Comparison of ENCODE assay signal across 8 cellular contexts in the genomic region with DNA sequence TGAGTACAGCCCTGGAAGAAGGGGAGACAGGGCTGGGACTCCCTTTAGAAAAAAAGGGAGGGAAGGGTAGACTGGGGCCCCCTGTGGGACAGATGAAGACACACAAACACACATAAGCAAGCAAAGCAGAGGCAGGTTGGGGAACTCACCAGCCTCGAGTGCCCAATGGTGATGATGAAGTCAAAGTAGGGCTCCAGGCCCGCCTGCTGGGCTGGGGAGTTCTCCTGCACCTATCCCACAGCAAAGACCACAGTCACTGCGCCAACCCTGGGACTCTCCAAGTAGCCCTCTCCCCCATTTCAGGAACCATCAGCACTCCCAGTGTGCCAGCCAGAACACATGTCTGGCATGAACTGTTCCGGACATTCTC. TPM values are rescaled to one million over a fixed set of nuclear protein-coding genes. Genes with fewer than 3 reads are reported as not detected.
DNase-seq lines count a peak whose midpoint lies in the region; ATAC-seq, FAIRE-seq and TF ChIP-seq lines count a peak whose summit lies in the region.
"Had no signal": no experiment of that assay in that cellular context is flagged by ENCODE, and none has a peak within 500 bp of the region (broad histone marks: within the 10 kb centered on the region; RNA-seq: fewer than 3 reads in every experiment).

No MANE protein-coding gene starts in this region.

- no peaks in the 10 kb centered on the region for H3K9me3 ChIP-seq in GM12878 (replicated peaks; ENCODE audit: control insufficient read depth, insufficient read depth, low read length)

- H2AFZ ChIP-seq in GM12878 (ENCODE audit: control insufficient read depth, low read depth, low read length) = no peak overlapping the region

- RAD21 ChIA-PET in GM12878 (lab: Charles Lee; ENCODE audit: unreplicated experiment) = interaction anchor here (0.7 to 3.4 kb wide), 3 partner anchors 75 to 185 kb away, joined by 3 to 25 read pairs (median 4); no protein-coding TSS in a partner anchor

- H3K4me1 ChIP-seq in GM12878 (ENCODE audit: control insufficient read depth, insufficient read depth, low read length) = peaks cover 16% of the 10 kb centered on the region

- H3K4me3 Mint-ChIP-seq in activated CD4-positive, alpha-beta T cell treated with anti-CD3 and anti-CD28 coated beads, Interleukin-2, amount 10 ng/mL, durations not matched to agents 7 days and 5 days = no peak overlapping the region
- H3K4me3 Mint-ChIP-seq in activated CD4-positive, alpha-beta T cell treated with anti-CD3 and anti-CD28 coated beads, Interleukin-2, amount 10 ng/mL, durations not matched to agents 24 days and 14 days = no peak overlapping the region
- H3K4me3 Mint-ChIP-seq in stimulated activated memory B cell treated with anti-CD40 and anti-IgM and Interleukin-4, amounts not matched to agents 10 μg/mL and 1 μg/mL and 100 μg/mL, for 72 hours = no peak overlapping the region

- WGBS in GM12878 (ENCODE audit: insufficient coverage, insufficient replicate concordance, low lambda C conversion rate, missing lambda C conversion rate) = 87% methylated on average over 4 of the region's 4 CpGs

- DNase-seq in activated CD4-positive, alpha-beta T cell treated with anti-CD3 and anti-CD28 coated beads, Interleukin-2, amount 10 ng/mL, durations not matched to agents 7 days and 5 days = peak; percentile 13
- DNase-seq in activated CD4-positive, alpha-beta T cell treated with anti-CD3 and anti-CD28 coated beads, Interleukin-2, amount 10 ng/mL, durations not matched to agents 24 days and 14 days = no peak
- DNase-seq in GM12878 (ENCODE audit: low read depth, low spot score) (no peak), OCI-M2 (lab: John Stamatoyannopoulos, UW; ENCODE audit: unreplicated experiment) (no peak), NCI-H345 (lab: John Stamatoyannopoulos, UW) (no peak)
- DNase-seq: foreskin melanocyte, NCI-H69 had no signal

- no peaks in the 10 kb centered on the region for H3K27me3 ChIP-seq in GM12878 (replicated peaks in 1 of 2; ENCODE audit: control insufficient read depth in 2 of 2, insufficient read depth in 2 of 2, low read length in 1 of 2)

- H3K36me3 Mint-ChIP-seq in activated CD4-positive, alpha-beta T cell treated with anti-CD3 and anti-CD28 coated beads, Interleukin-2, amount 10 ng/mL, durations not matched to agents 7 days and 5 days (ENCODE audit: low read depth) = peaks cover 2% of the 10 kb centered on the region
- peaks cover 10% of the 10 kb centered on the region for H3K36me3 Mint-ChIP-seq in activated CD4-positive, alpha-beta T cell treated with anti-CD3 and anti-CD28 coated beads, Interleukin-2, amount 10 ng/mL, durations not matched to agents 24 days and 14 days (ENCODE audit: low read depth)
- H3K36me3 Mint-ChIP-seq in stimulated activated memory B cell treated with anti-CD40 and anti-IgM and Interleukin-4, amounts not matched to agents 10 μg/mL and 1 μg/mL and 100 μg/mL, for 72 hours = no peaks in the 10 kb centered on the region

- no peaks in the 10 kb centered on the region; the same call in 1 of the 2 replicates for H4K20me1 ChIP-seq in GM12878 (ENCODE audit: control insufficient read depth, insufficient read depth)

- FAIRE-seq in GM12878 (lab: Jason Lieb, UNC) = peak; percentile 35

- peaks cover 14% of the 10 kb centered on the region for H3K79me2 ChIP-seq in GM12878 (ENCODE audit: control insufficient read depth, insufficient read depth, low read length)

- POLR2A ChIA-PET in activated CD4-positive, alpha-beta T cell treated with anti-CD3 and anti-CD28 coated beads, Interleukin-2, amount 10 ng/mL, durations not matched to agents 7 days and 5 days (lab: Charles Lee) = no interaction called here
- POLR2A ChIA-PET in GM12878 (lab: Charles Lee) = no interaction called here

- intact Hi-C loops in activated CD4-positive, alpha-beta T cell treated with anti-CD3 and anti-CD28 coated beads, Interleukin-2, amount 10 ng/mL, durations not matched to agents 24 days and 14 days (cut with micrococcal nuclease) = no loop called here
- intact Hi-C loops in GM12878 (cut with micrococcal nuclease; ENCODE audit: unreplicated experiment) = no loop called here

- ATAC-seq in GM12878 = peak; percentile 5
- no peak for ATAC-seq in stimulated activated memory B cell treated with anti-CD40 and anti-IgM and Interleukin-4, amounts not matched to agents 10 μg/mL and 1 μg/mL and 100 μg/mL, for 72 hours

- no TSS peak for BruUV-seq in GM12878 (replicated peaks; lab: Mats Ljungman, UMichigan)

- in situ Hi-C loops in GM12878 (cut with MboI) = loop anchor here (5.0 kb wide), 1 partner anchor 179 kb away; the partner anchor contains the start of gene CX3CR1

- no peak for TF ChIP-seq EP300 in GM12878 (IDR thresholded peaks at IDR 0.05; ENCODE audit: borderline replicate concordance in 1 of 2, control insufficient read depth in 1 of 2, low read depth in 2 of 2, low read length in 2 of 2)

- CTCF ChIA-PET in activated CD4-positive, alpha-beta T cell treated with anti-CD3 and anti-CD28 coated beads, Interleukin-2, amount 10 ng/mL, durations not matched to agents 7 days and 5 days (lab: Charles Lee) = interaction anchor here (6.1 kb wide), 1 partner anchor 189 kb away, joined by 21 read pairs; no protein-coding TSS in a partner anchor
- CTCF ChIA-PET in GM12878 (lab: Yijun Ruan, JAX) = interaction anchor here (0.7 to 3.4 kb wide), 3 partner anchors 11 to 184 kb away, joined by 3 to 33 read pairs (median 5); no protein-coding TSS in a partner anchor

- SMC1A ChIA-PET in GM12878 (lab: Charles Lee; ENCODE audit: uncharacterized antibody, unreplicated experiment) = no interaction called here

- H3K27me3 Mint-ChIP-seq in activated CD4-positive, alpha-beta T cell treated with anti-CD3 and anti-CD28 coated beads, Interleukin-2, amount 10 ng/mL, durations not matched to agents 7 days and 5 days = no peaks in the 10 kb centered on the region
- no peaks in the 10 kb centered on the region for H3K27me3 Mint-ChIP-seq in activated CD4-positive, alpha-beta T cell treated with anti-CD3 and anti-CD28 coated beads, Interleukin-2, amount 10 ng/mL, durations not matched to agents 24 days and 14 days
- H3K27me3 Mint-ChIP-seq in stimulated activated memory B cell treated with anti-CD40 and anti-IgM and Interleukin-4, amounts not matched to agents 10 μg/mL and 1 μg/mL and 100 μg/mL, for 72 hours = no peaks in the 10 kb centered on the region

- peaks cover 0 to 20% of the 10 kb centered on the region in 2 experiments; a peak in 3 of 4 replicates for H3K36me3 ChIP-seq in GM12878 (ENCODE audit: control insufficient read depth in 2 of 2, insufficient read depth in 2 of 2, low read length in 1 of 2)

- no peak overlapping the region for H3K9ac ChIP-seq in GM12878 (ENCODE audit: control insufficient read depth, insufficient read depth, low read length)

- no peak overlapping the region for H3K4me2 ChIP-seq in GM12878 (ENCODE audit: control insufficient read depth, insufficient read depth)

- no peak for TF ChIP-seq POLR2A in GM12878 (IDR thresholded peaks at IDR 0.05; ENCODE audit: low read depth, low read length)

- peaks cover 47% of the 10 kb centered on the region for H3K4me1 Mint-ChIP-seq in activated CD4-positive, alpha-beta T cell treated with anti-CD3 and anti-CD28 coated beads, Interleukin-2, amount 10 ng/mL, durations not matched to agents 7 days and 5 days
- peaks cover 48% of the 10 kb centered on the region for H3K4me1 Mint-ChIP-seq in activated CD4-positive, alpha-beta T cell treated with anti-CD3 and anti-CD28 coated beads, Interleukin-2, amount 10 ng/mL, durations not matched to agents 24 days and 14 days
- H3K4me1 Mint-ChIP-seq in stimulated activated memory B cell treated with anti-CD40 and anti-IgM and Interleukin-4, amounts not matched to agents 10 μg/mL and 1 μg/mL and 100 μg/mL, for 72 hours = peaks cover 58% of the 10 kb centered on the region

- H3K4me3 ChIP-seq in GM12878 = no peak overlapping the region

- TF ChIP-seq CTCF in GM12878 (IDR thresholded peaks at IDR 0.05 in 2 of 3, conservative IDR thresholded peaks at IDR 0.05 in 1 of 3; ENCODE audit: control insufficient read depth in 2 of 3, extremely low read depth in 1 of 3, insufficient read depth in 1 of 3, low read depth in 3 of 3, low read length in 3 of 3) = peak in 2 of 3 experiments; percentile 6 to 23; a peak in 1 of 6 replicates

- no peaks in the 10 kb centered on the region for H3K9me3 Mint-ChIP-seq in activated CD4-positive, alpha-beta T cell treated with anti-CD3 and anti-CD28 coated beads, Interleukin-2, amount 10 ng/mL, durations not matched to agents 7 days and 5 days
- H3K9me3 Mint-ChIP-seq in activated CD4-positive, alpha-beta T cell treated with anti-CD3 and anti-CD28 coated beads, Interleukin-2, amount 10 ng/mL, durations not matched to agents 24 days and 14 days = no peaks in the 10 kb centered on the region
- no peaks in the 10 kb centered on the region for H3K9me3 Mint-ChIP-seq in stimulated activated memory B cell treated with anti-CD40 and anti-IgM and Interleukin-4, amounts not matched to agents 10 μg/mL and 1 μg/mL and 100 μg/mL, for 72 hours

- H3K27ac ChIP-seq in GM12878 (ENCODE audit: control insufficient read depth, insufficient read depth) = no peak overlapping the region

- no peak for TF ChIP-seq RAD21 in GM12878 (IDR thresholded peaks at IDR 0.05; ENCODE audit: insufficient read depth, low read depth, low read length)

- no peak overlapping the region for H3K27ac Mint-ChIP-seq in activated CD4-positive, alpha-beta T cell treated with anti-CD3 and anti-CD28 coated beads, Interleukin-2, amount 10 ng/mL, durations not matched to agents 7 days and 5 days
- H3K27ac Mint-ChIP-seq in activated CD4-positive, alpha-beta T cell treated with anti-CD3 and anti-CD28 coated beads, Interleukin-2, amount 10 ng/mL, durations not matched to agents 24 days and 14 days = no peak overlapping the region
- peak overlapping the region; percentile 51 for H3K27ac Mint-ChIP-seq in stimulated activated memory B cell treated with anti-CD40 and anti-IgM and Interleukin-4, amounts not matched to agents 10 μg/mL and 1 μg/mL and 100 μg/mL, for 72 hours

RNA-seq across cellular contexts. Expression of gene GORASP1, which starts 4.1 kb away (rescaled TPM):
- 10 to 100 TPM; 31.6 to 33.7 TPM for total RNA-seq in activated CD4-positive, alpha-beta T cell treated with anti-CD3 and anti-CD28 coated beads, Interleukin-2, amount 10 ng/mL, durations not matched to agents 7 days and 5 days
- total RNA-seq in activated CD4-positive, alpha-beta T cell treated with anti-CD3 and anti-CD28 coated beads, Interleukin-2, amount 10 ng/mL, durations not matched to agents 24 days and 14 days = 31.5 and 32.1 TPM in 2 replicates
- 58.3 and 75.7 TPM in 2 replicates for total RNA-seq in GM12878 (2013; cell fraction: nucleolus; rRNA removed)
- total RNA-seq in GM12878 (2014; rRNA removed) = 27.6 and 28.0 TPM in 2 replicates
- total RNA-seq in GM12878 (2014; rRNA removed; fragmentation: Illumina TruSeq; extraction: Trizol) = 16.7 and 16.8 TPM in 2 replicates
- total RNA-seq in GM12878 (2021) = 29.3 and 32.9 TPM in 2 replicates
- 21.6 TPM for polyA plus RNA-seq in GM12878 (2011; ENCODE audit: low read depth)
- 20.6 and 28.8 TPM in 2 replicates for polyA plus RNA-seq in GM12878 (2011; rRNA removed)
- polyA plus RNA-seq in GM12878 (2011; cell fraction: cytosol; rRNA removed) = 25.5 and 35.6 TPM in 2 replicates
- 131 and 134 TPM in 2 replicates for polyA plus RNA-seq in GM12878 (2011; cell fraction: nucleus; rRNA removed)
- 19.5 and 23.4 TPM in 2 replicates for polyA plus RNA-seq in GM12878 (2012)
- 23.2 and 25.1 TPM in 2 replicates for polyA plus RNA-seq in GM12878 (2014; fragmentation: Illumina TruSeq; extraction: Trizol)
- 1 to 10 TPM; 3.6 to 5.0 TPM for polyA plus RNA-seq in GM12878 (2014; fragmentation: Nextera tagmentation; extraction: Ambion mirVana)
- polyA plus RNA-seq in GM12878 (2014; rRNA removed) = 32.7 and 35.1 TPM in 2 replicates
- polyA plus RNA-seq in GM12878 (2016; fragmentation: Nextera tagmentation; extraction: Ambion mirVana) = 10 to 100 TPM; 18.0 to 23.2 TPM
- 17.7 and 29.2 TPM in 2 replicates for polyA minus RNA-seq in GM12878 (2011; rRNA and poly(A)+ RNA removed)
- 8.6 and 9.8 TPM in 2 replicates for polyA minus RNA-seq in GM12878 (2011; cell fraction: cytosol; rRNA and poly(A)+ RNA removed)
- 36.4 and 47.1 TPM in 2 replicates for polyA minus RNA-seq in GM12878 (2011; cell fraction: nucleus; rRNA and poly(A)+ RNA removed)

RNA-seq across cellular contexts. Expression of gene TTC21A, which starts 4.2 kb away (rescaled TPM):
- 1 to 10 TPM; 3.8 to 5.1 TPM for total RNA-seq in activated CD4-positive, alpha-beta T cell treated with anti-CD3 and anti-CD28 coated beads, Interleukin-2, amount 10 ng/mL, durations not matched to agents 7 days and 5 days
- total RNA-seq in activated CD4-positive, alpha-beta T cell treated with anti-CD3 and anti-CD28 coated beads, Interleukin-2, amount 10 ng/mL, durations not matched to agents 24 days and 14 days = 0.54 and 0.89 TPM in 2 replicates
- total RNA-seq in GM12878 (2013; cell fraction: nucleolus; rRNA removed) = 10.3 and 13.6 TPM in 2 replicates
- total RNA-seq in GM12878 (2014; rRNA removed) (0.93 and 2.2 TPM in 2 replicates), GM12878 (2014; rRNA removed; fragmentation: Illumina TruSeq; extraction: Trizol) (0.67 and 1.1 TPM in 2 replicates), GM12878 (2021) (2.6 and 2.7 TPM in 2 replicates)
- 2.2 TPM for polyA plus RNA-seq in GM12878 (2011; ENCODE audit: low read depth)
- polyA plus RNA-seq in GM12878 (2011; rRNA removed) (1.1 and 1.2 TPM in 2 replicates), GM12878 (2014; fragmentation: Illumina TruSeq; extraction: Trizol) (1.6 and 2.1 TPM in 2 replicates), GM12878 (2014; fragmentation: Nextera tagmentation; extraction: Ambion mirVana) (under 1 TPM; 0.62 to 0.68 TPM), GM12878 (2014; rRNA removed) (3.2 and 3.8 TPM in 2 replicates), GM12878 (2016; fragmentation: Nextera tagmentation; extraction: Ambion mirVana) (1 to 10 TPM; 1.0 to 1.2 TPM)
- polyA plus RNA-seq in GM12878 (2011; cell fraction: cytosol; rRNA removed) = 0.69 and 1.0 TPM in 2 replicates
- 7.0 and 7.7 TPM in 2 replicates for polyA plus RNA-seq in GM12878 (2011; cell fraction: nucleus; rRNA removed)
- polyA plus RNA-seq in GM12878 (2012) = 2.8 and 3.8 TPM in 2 replicates
- 1.1 and 2.0 TPM in 2 replicates for polyA minus RNA-seq in GM12878 (2011; rRNA and poly(A)+ RNA removed)
- polyA minus RNA-seq in GM12878 (2011; cell fraction: cytosol; rRNA and poly(A)+ RNA removed) = not detected in 2 replicates
- polyA minus RNA-seq in GM12878 (2011; cell fraction: nucleus; rRNA and poly(A)+ RNA removed) = 2.0 and 2.4 TPM in 2 replicates

RNA-seq across cellular contexts. Expression of gene CSRNP1, which starts 50.1 kb away (rescaled TPM):
- total RNA-seq in activated CD4-positive, alpha-beta T cell treated with anti-CD3 and anti-CD28 coated beads, Interleukin-2, amount 10 ng/mL, durations not matched to agents 7 days and 5 days = 10 to 100 TPM; 13.4 to 13.6 TPM
- total RNA-seq in activated CD4-positive, alpha-beta T cell treated with anti-CD3 and anti-CD28 coated beads, Interleukin-2, amount 10 ng/mL, durations not matched to agents 24 days and 14 days = 40.5 and 43.1 TPM in 2 replicates
- 19.2 and 23.9 TPM in 2 replicates for total RNA-seq in GM12878 (2013; cell fraction: nucleolus; rRNA removed)
- total RNA-seq in GM12878 (2014; rRNA removed) (14.2 TPM in 2 replicates), GM12878 (2014; rRNA removed; fragmentation: Illumina TruSeq; extraction: Trizol) (6.4 and 6.7 TPM in 2 replicates), GM12878 (2021) (12.0 and 12.1 TPM in 2 replicates)
- polyA plus RNA-seq in GM12878 (2011; ENCODE audit: low read depth) = 7.8 TPM
- polyA plus RNA-seq in GM12878 (2011; rRNA removed) (5.9 and 11.1 TPM in 2 replicates), GM12878 (2014; fragmentation: Illumina TruSeq; extraction: Trizol) (3.0 and 7.3 TPM in 2 replicates), GM12878 (2014; fragmentation: Nextera tagmentation; extraction: Ambion mirVana) (under 1 TPM; 0.32 to 0.77 TPM), GM12878 (2014; rRNA removed) (9.3 TPM in 2 replicates), GM12878 (2016; fragmentation: Nextera tagmentation; extraction: Ambion mirVana) (1 to 10 TPM; 4.9 to 7.0 TPM)
- 15.2 and 18.9 TPM in 2 replicates for polyA plus RNA-seq in GM12878 (2011; cell fraction: cytosol; rRNA removed)
- 18.3 and 26.2 TPM in 2 replicates for polyA plus RNA-seq in GM12878 (2011; cell fraction: nucleus; rRNA removed)
- 17.7 and 20.8 TPM in 2 replicates for polyA plus RNA-seq in GM12878 (2012)
- 17.1 and 27.4 TPM in 2 replicates for polyA minus RNA-seq in GM12878 (2011; rRNA and poly(A)+ RNA removed)
- 6.5 and 11.8 TPM in 2 replicates for polyA minus RNA-seq in GM12878 (2011; cell fraction: cytosol; rRNA and poly(A)+ RNA removed)
- polyA minus RNA-seq in GM12878 (2011; cell fraction: nucleus; rRNA and poly(A)+ RNA removed) = 16.4 and 17.9 TPM in 2 replicates

RNA-seq across cellular contexts. Expression of gene WDR48, which starts 51.5 kb away (rescaled TPM):
- total RNA-seq in activated CD4-positive, alpha-beta T cell treated with anti-CD3 and anti-CD28 coated beads, Interleukin-2, amount 10 ng/mL, durations not matched to agents 7 days and 5 days = 10 to 100 TPM; 32.3 to 32.4 TPM
- 35.4 and 40.5 TPM in 2 replicates for total RNA-seq in activated CD4-positive, alpha-beta T cell treated with anti-CD3 and anti-CD28 coated beads, Interleukin-2, amount 10 ng/mL, durations not matched to agents 24 days and 14 days
- total RNA-seq in GM12878 (2013; cell fraction: nucleolus; rRNA removed) = 75.6 and 81.8 TPM in 2 replicates
- total RNA-seq in GM12878 (2014; rRNA removed) = 20.2 and 22.7 TPM in 2 replicates
- 30.0 and 30.3 TPM in 2 replicates for total RNA-seq in GM12878 (2014; rRNA removed; fragmentation: Illumina TruSeq; extraction: Trizol)
- 27.8 and 28.7 TPM in 2 replicates for total RNA-seq in GM12878 (2021)
- 24.3 TPM for polyA plus RNA-seq in GM12878 (2011; ENCODE audit: low read depth)
- polyA plus RNA-seq in GM12878 (2011; rRNA removed) = 43.8 and 63.5 TPM in 2 replicates
- polyA plus RNA-seq in GM12878 (2011; cell fraction: cytosol; rRNA removed) = 15.0 and 18.5 TPM in 2 replicates
- 28.6 and 34.7 TPM in 2 replicates for polyA plus RNA-seq in GM12878 (2011; cell fraction: nucleus; rRNA removed)
- polyA plus RNA-seq in GM12878 (2012) = 17.5 and 21.2 TPM in 2 replicates
- polyA plus RNA-seq in GM12878 (2014; fragmentation: Illumina TruSeq; extraction: Trizol) = 36.7 and 40.3 TPM in 2 replicates
- polyA plus RNA-seq in GM12878 (2014; fragmentation: Nextera tagmentation; extraction: Ambion mirVana) = 10 to 100 TPM; 16.8 to 17.1 TPM
- 17.0 and 18.7 TPM in 2 replicates for polyA plus RNA-seq in GM12878 (2014; rRNA removed)
- 10 to 100 TPM; 38.4 to 40.6 TPM for polyA plus RNA-seq in GM12878 (2016; fragmentation: Nextera tagmentation; extraction: Ambion mirVana)
- polyA minus RNA-seq in GM12878 (2011; rRNA and poly(A)+ RNA removed) = 23.2 and 51.3 TPM in 2 replicates
- polyA minus RNA-seq in GM12878 (2011; cell fraction: cytosol; rRNA and poly(A)+ RNA removed) = 11.0 and 19.8 TPM in 2 replicates
- 18.9 and 19.0 TPM in 2 replicates for polyA minus RNA-seq in GM12878 (2011; cell fraction: nucleus; rRNA and poly(A)+ RNA removed)

RNA-seq across cellular contexts. Expression of gene SCN11A, which starts 51.6 kb away (rescaled TPM):
- total RNA-seq in activated CD4-positive, alpha-beta T cell treated with anti-CD3 and anti-CD28 coated beads, Interleukin-2, amount 10 ng/mL, durations not matched to agents 7 days and 5 days = under 1 TPM; 0.02 to 0.05 TPM
- not detected in 2 replicates for total RNA-seq in activated CD4-positive, alpha-beta T cell treated with anti-CD3 and anti-CD28 coated beads, Interleukin-2, amount 10 ng/mL, durations not matched to agents 24 days and 14 days
- 1.0 and 1.3 TPM in 2 replicates for total RNA-seq in GM12878 (2013; cell fraction: nucleolus; rRNA removed)
- total RNA-seq in GM12878 (2014; rRNA removed) = 0.05 and 0.06 TPM in 2 replicates
- under 0.01 and 0.05 TPM in 2 replicates for total RNA-seq in GM12878 (2014; rRNA removed; fragmentation: Illumina TruSeq; extraction: Trizol)
- total RNA-seq in GM12878 (2021) = not detected in 2 replicates
- polyA plus RNA-seq in GM12878 (2011; ENCODE audit: low read depth) = 0.04 TPM
- 0.13 and 0.14 TPM in 2 replicates for polyA plus RNA-seq in GM12878 (2011; rRNA removed)
- polyA plus RNA-seq in GM12878 (2011; cell fraction: cytosol; rRNA removed) = 0.02 and 0.03 TPM in 2 replicates
- 0.19 and 0.31 TPM in 2 replicates for polyA plus RNA-seq in GM12878 (2011; cell fraction: nucleus; rRNA removed)
- polyA plus RNA-seq in GM12878 (2012) = 0.04 and 0.07 TPM in 2 replicates
- polyA plus RNA-seq in GM12878 (2014; fragmentation: Illumina TruSeq; extraction: Trizol) = 0.04 and 0.11 TPM in 2 replicates
- polyA plus RNA-seq in GM12878 (2014; fragmentation: Nextera tagmentation; extraction: Ambion mirVana) = not detected
- polyA plus RNA-seq in GM12878 (2014; rRNA removed) = 0.03 TPM in 2 replicates
- polyA plus RNA-seq in GM12878 (2016; fragmentation: Nextera tagmentation; extraction: Ambion mirVana) = under 1 TPM in 1 of 2 experiments, not detected in 1; 0.03 TPM
- 0.07 TPM in 1 of 2 replicates, not detected in the other for polyA minus RNA-seq in GM12878 (2011; rRNA and poly(A)+ RNA removed)
- not detected in 2 replicates for polyA minus RNA-seq in GM12878 (2011; cell fraction: cytosol; rRNA and poly(A)+ RNA removed)
- polyA minus RNA-seq in GM12878 (2011; cell fraction: nucleus; rRNA and poly(A)+ RNA removed) = 0.12 and 0.19 TPM in 2 replicates
